13 cellular contexts compared by ENCODE assay signal in genomic region chr14:39219075-39219499, GRCh38. TPM values are rescaled to one million over a fixed set of nuclear protein-coding genes. Genes with fewer than 3 reads are reported as not detected.
DNase-seq lines count a peak whose midpoint lies in the region; ATAC-seq, FAIRE-seq and TF ChIP-seq lines count a peak whose summit lies in the region.
"Had no signal": no experiment of that assay in that cellular context is flagged by ENCODE, and none has a peak within 500 bp of the region (broad histone marks: within the 10 kb centered on the region; RNA-seq: fewer than 3 reads in every experiment).

No MANE protein-coding gene starts in this region.

- H3K4me1 ChIP-seq in A549 (peaks cover 29% of the 10 kb centered on the region), SK-N-SH (ENCODE audit: control insufficient read depth in 1 of 2, insufficient read depth in 2 of 2, low read depth in 1 of 2, low read length in 1 of 2) (no peaks in the 10 kb centered on the region)

- DNase-seq in A549 (ENCODE audit: low read depth in 1 of 2, low spot score in 1 of 2) = peak; percentile 15 to 45
- DNase-seq in HCEC 1CT = peak; percentile 32
- peak; percentile 67 for DNase-seq in RCC 7860 (ENCODE audit: low spot score)
- DNase-seq in fibroblast of peridontal ligament (ENCODE audit: extremely low read depth) = peak; percentile 15
- DNase-seq in SK-N-SH = no peak
- no peak for DNase-seq in NCI-H187 (lab: John Stamatoyannopoulos, UW)
- DNase-seq: activated naive CD4-positive, alpha-beta T cell; DND-41; NCI-H1436; thyroid gland had no signal

- TF ChIP-seq RAD21 in A549 (conservative IDR thresholded peaks at IDR 0.05 in 1 of 2, IDR thresholded peaks at IDR 0.05 in 1 of 2) (no peak), SK-N-SH (IDR thresholded peaks at IDR 0.05; ENCODE audit: low read length) (no peak)

- CTCF ChIA-PET in A549 (lab: Yijun Ruan, JAX) = no interaction called here
- CTCF ChIA-PET in SK-N-SH (lab: Yijun Ruan, JAX) = no interaction called here

- H3K4me3 ChIP-seq in A549 = no peak overlapping the region
- no peak overlapping the region for H3K4me3 ChIP-seq in SK-N-SH (ENCODE audit: low read depth in 2 of 2, low read length in 1 of 2)
- H3K4me3 ChIP-seq: thyroid gland had no signal

- POLR2A ChIA-PET in A549 (lab: Yijun Ruan, JAX) = no interaction called here
- POLR2A ChIA-PET in SK-N-SH (lab: Yijun Ruan, JAX) = no interaction called here

- H3K4me2 ChIP-seq in A549 (peak overlapping the region; percentile 64), SK-N-SH (no peak overlapping the region)

- no peaks in the 10 kb centered on the region for H3K36me3 ChIP-seq in SK-N-SH (replicated peaks in 1 of 2; ENCODE audit: control insufficient read depth in 1 of 2, insufficient read depth in 2 of 2, low read length in 1 of 2)
- H3K36me3 ChIP-seq: thyroid gland had no signal

- TF ChIP-seq EP300 in A549 (IDR thresholded peaks at IDR 0.05) = no peak
- TF ChIP-seq EP300 in SK-N-SH (IDR thresholded peaks at IDR 0.05; ENCODE audit: borderline replicate concordance in 1 of 2, low read depth in 1 of 2, low read length in 1 of 2) = no peak

- FAIRE-seq in A549 (lab: Jason Lieb, UNC) (no peak), RCC 7860 (lab: Jason Lieb, UNC) (no peak)
- FAIRE-seq: A204.1 had no signal

- H3K9me2 ChIP-seq in SK-N-SH = no peaks in the 10 kb centered on the region

- H3K27me3 ChIP-seq in SK-N-SH (ENCODE audit: insufficient read depth) = no peaks in the 10 kb centered on the region
- H3K27me3 ChIP-seq: thyroid gland had no signal

- H3K9me3 ChIP-seq in A549 (no peaks in the 10 kb centered on the region), SK-N-SH (no peaks in the 10 kb centered on the region)
- H3K9me3 ChIP-seq: thyroid gland had no signal

- no peak overlapping the region for H3K9ac ChIP-seq in SK-N-SH

- no peaks in the 10 kb centered on the region for H3K79me2 ChIP-seq in SK-N-SH (ENCODE audit: insufficient read depth)

- 29% methylated on average over 3 of the region's 3 CpGs for WGBS in A549 (ENCODE audit: missing lambda C conversion rate)
- 60% methylated on average over 3 of the region's 3 CpGs for WGBS in SK-N-SH (ENCODE audit: low lambda C conversion rate)

- no peak for TF ChIP-seq POLR2A in A549 (IDR thresholded peaks at IDR 0.05; ENCODE audit: low read length)

- H3F3A ChIP-seq in SK-N-SH (replicated peaks; ENCODE audit: insufficient read depth) = no peaks in the 10 kb centered on the region

- no peak for TF ChIP-seq CTCF in A549 (IDR thresholded peaks at IDR 0.05)
- no peak for TF ChIP-seq CTCF in SK-N-SH (IDR thresholded peaks at IDR 0.05)

- ATAC-seq in A549 (no peak), HG03045 (IDR thresholded peaks at IDR 0.05; ENCODE audit: unreplicated experiment) (no peak), GM19467 (IDR thresholded peaks at IDR 0.05; ENCODE audit: unreplicated experiment) (no peak)

- H4K20me1 ChIP-seq in SK-N-SH (ENCODE audit: insufficient read depth) = no peaks in the 10 kb centered on the region

- H3K27ac ChIP-seq in A549 (peak overlapping the region; percentile 53 to 71), SK-N-SH (ENCODE audit: low read depth in 2 of 2, low read length in 1 of 2) (no peak overlapping the region)
- H3K27ac ChIP-seq: thyroid gland had no signal

- H2AFZ ChIP-seq in SK-N-SH (ENCODE audit: low read depth) = no peak overlapping the region

TF ChIP-seq in A549, 52 proteins besides CTCF, POLR2A, EP300 and RAD21:
- TF ChIP-seq KDM1A (IDR thresholded peaks at IDR 0.05; ENCODE audit: low read depth) (no peak), USF2 (IDR thresholded peaks at IDR 0.05) (peak; percentile 21)

TF ChIP-seq in SK-N-SH, 30 proteins besides CTCF, POLR2A, EP300 and RAD21:
- TF ChIP-seq MEF2A (IDR thresholded peaks at IDR 0.05; ENCODE audit: borderline replicate concordance, low read depth) (no peak), ZBTB33 (IDR thresholded peaks at IDR 0.05; ENCODE audit: borderline replicate concordance, low read depth) (no peak), JUND (IDR thresholded peaks at IDR 0.05) (no peak), ELF1 (IDR thresholded peaks at IDR 0.05) (no peak), NFIC (IDR thresholded peaks at IDR 0.05; ENCODE audit: borderline replicate concordance) (no peak), FOSL2 (IDR thresholded peaks at IDR 0.05; ENCODE audit: borderline replicate concordance, low read depth) (no peak)

RNA-seq across cellular contexts. Expression of gene MIA2, which starts 14.6 kb away (rescaled TPM):
- polyA plus RNA-seq in A549 (2011; rRNA removed) (71.7 and 73.9 TPM in 2 replicates), A549 (2017; fragmentation: RNase III; extraction: RNeasy Plus Mini Kit Qiagen cat#74134 plus additional on column Dnase treatment) (22.9 to 25.6 TPM (median 25.4 TPM) in 3 replicates), SK-N-SH (2012; rRNA removed) (2.6 and 4.7 TPM in 2 replicates)
- 8.5 and 12.4 TPM in 2 replicates for polyA plus RNA-seq in A549 (2012; cell fraction: cytosol; rRNA removed)
- polyA plus RNA-seq in A549 (2012; cell fraction: nucleus; rRNA removed) = 10.4 and 16.1 TPM in 2 replicates
- polyA minus RNA-seq in A549 (2011; rRNA and poly(A)+ RNA removed) = 23.1 and 26.2 TPM in 2 replicates
- 2.7 and 3.6 TPM in 2 replicates for polyA plus RNA-seq in SK-N-SH (2012; cell fraction: cytosol; rRNA removed)
- polyA plus RNA-seq in SK-N-SH (2012; cell fraction: nucleus; rRNA removed) = 4.0 and 6.8 TPM in 2 replicates

RNA-seq across cellular contexts. Expression of gene PNN, which starts 44.0 kb away (rescaled TPM):
- polyA plus RNA-seq in A549 (2011; rRNA removed) (40.3 and 50.1 TPM in 2 replicates), A549 (2017; fragmentation: RNase III; extraction: RNeasy Plus Mini Kit Qiagen cat#74134 plus additional on column Dnase treatment) (108 to 124 TPM (median 117 TPM) in 3 replicates), SK-N-SH (2012; rRNA removed) (8.8 and 14.7 TPM in 2 replicates)
- polyA plus RNA-seq in A549 (2012; cell fraction: cytosol; rRNA removed) = 12.8 and 18.7 TPM in 2 replicates
- polyA plus RNA-seq in A549 (2012; cell fraction: nucleus; rRNA removed) = 45.6 and 146 TPM in 2 replicates
- 21.7 and 24.8 TPM in 2 replicates for polyA minus RNA-seq in A549 (2011; rRNA and poly(A)+ RNA removed)
- polyA plus RNA-seq in SK-N-SH (2012; cell fraction: cytosol; rRNA removed) = 6.7 and 8.4 TPM in 2 replicates
- 59.0 and 85.4 TPM in 2 replicates for polyA plus RNA-seq in SK-N-SH (2012; cell fraction: nucleus; rRNA removed)

RNA-seq across cellular contexts. Expression of gene TRAPPC6B, which starts 49.0 kb away (rescaled TPM):
- polyA plus RNA-seq in A549 (2011; rRNA removed) = 18.7 and 31.6 TPM in 2 replicates
- 3.7 and 3.8 TPM in 2 replicates for polyA plus RNA-seq in A549 (2012; cell fraction: cytosol; rRNA removed)
- polyA plus RNA-seq in A549 (2012; cell fraction: nucleus; rRNA removed) = 5.0 and 9.4 TPM in 2 replicates
- 14.7 to 16.4 TPM (median 15.7 TPM) in 3 replicates for polyA plus RNA-seq in A549 (2017; fragmentation: RNase III; extraction: RNeasy Plus Mini Kit Qiagen cat#74134 plus additional on column Dnase treatment)
- 9.1 and 11.7 TPM in 2 replicates for polyA minus RNA-seq in A549 (2011; rRNA and poly(A)+ RNA removed)
- 4.8 and 7.9 TPM in 2 replicates for polyA plus RNA-seq in SK-N-SH (2012; rRNA removed)
- 7.0 and 7.3 TPM in 2 replicates for polyA plus RNA-seq in SK-N-SH (2012; cell fraction: cytosol; rRNA removed)
- polyA plus RNA-seq in SK-N-SH (2012; cell fraction: nucleus; rRNA removed) = 7.5 and 8.8 TPM in 2 replicates

Comparison
In these comparisons a context has a peak if more than half of its experiments do, and no peak if none do; other contexts are left out.
1. DNase-seq: peak in A549 (2 of 2), HCEC 1CT (single experiment), RCC 7860 (single experiment) and fibroblast of peridontal ligament (single experiment); none in SK-N-SH (single experiment) and NCI-H187 (0 of 2).
2. H3K27ac ChIP-seq: peak in A549 (2 of 2); none in SK-N-SH (0 of 2).
3. Of the 12 proteins assayed by ChIP-seq in both A549 and SK-N-SH: peak only in A549: USF2; only in SK-N-SH: none; in both: none; in neither: 11.